ENCODE assay signal across 8 cellular contexts in the genomic region with DNA sequence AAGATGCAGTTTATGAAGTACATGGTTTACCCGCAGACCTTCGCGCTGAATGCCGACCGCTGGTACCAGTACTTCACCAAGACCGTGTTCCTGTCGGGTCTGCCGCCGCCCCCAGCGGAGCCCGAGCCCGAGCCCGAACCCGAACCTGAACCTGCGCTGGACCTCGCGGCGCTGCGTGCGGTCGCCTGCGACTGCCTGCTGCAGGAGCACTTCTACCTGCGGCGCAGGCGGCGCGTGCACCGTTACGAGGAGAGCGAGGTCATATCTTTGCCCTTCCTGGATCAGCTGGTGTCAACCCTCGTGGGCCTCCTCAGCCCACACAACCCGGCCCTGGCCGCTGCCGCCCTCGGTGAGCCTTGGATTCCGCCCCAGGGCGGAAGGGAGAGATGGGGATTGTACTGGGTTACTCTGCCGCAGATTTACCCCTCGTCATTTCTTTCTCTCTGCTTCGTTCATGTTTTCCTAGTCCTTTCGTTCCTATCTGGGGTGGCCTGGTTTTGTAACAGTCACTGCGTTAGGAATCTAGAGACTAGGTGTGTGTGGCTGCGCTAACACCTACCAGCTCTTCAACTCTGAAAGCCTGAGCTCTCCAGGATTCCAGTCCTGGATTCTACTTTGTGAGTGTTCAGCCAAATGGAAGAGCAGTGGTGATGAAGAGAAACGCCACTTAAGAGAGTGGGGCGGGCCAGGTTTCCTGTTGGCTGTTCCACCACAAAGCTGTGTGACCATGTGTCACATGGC. TPM values are rescaled to one million over a fixed set of nuclear protein-coding genes. Genes with fewer than 3 reads are reported as not detected.
DNase-seq lines count a peak whose midpoint lies in the region; ATAC-seq and TF ChIP-seq lines count a peak whose summit lies in the region.

No MANE protein-coding gene starts in this region.

- H3K4me3 ChIP-seq in coronary artery: peak overlapping the region; percentile 87
- peak overlapping the region; percentile 75 to 88 (median 87) for H3K4me3 ChIP-seq in liver (ENCODE audit: low read depth in 1 of 3, low read length in 3 of 3)

- ATAC-seq in HG02973 (IDR thresholded peaks at IDR 0.05; ENCODE audit: unreplicated experiment): peak; percentile 42
- ATAC-seq in activated CD4-positive, CD25-positive, alpha-beta regulatory T cell treated with anti-CD3 and anti-CD28 coated beads, Interleukin-2, amount 50 U/mL, for 24 hours: peak; percentile 17 to 27

- H3K4me1 ChIP-seq in liver (ENCODE audit: control insufficient read depth in 4 of 4, insufficient read depth in 4 of 4, low read length in 3 of 4): peaks cover 0 to 15% (median 10%) of the 10 kb centered on the region in 4 donors

- peak; percentile 11 for DNase-seq in activated T-cell treated with anti-CD3 and anti-CD28 coated beads for 1 hour (ENCODE audit: low read depth)
- no peak for DNase-seq in activated T-cell treated with anti-CD3 and anti-CD28 coated beads, Interleukin-2, amount 50 U/mL, for 1 hour
- peak; percentile 43 for DNase-seq in NCI-H2107 (lab: John Stamatoyannopoulos, UW)
- DNase-seq in coronary artery (ENCODE audit: low spot score): peak; percentile 72
- peak; percentile 36 to 43 for DNase-seq in stimulated activated CD4-positive, alpha-beta T cell treated with anti-CD3 and anti-CD28 coated beads, Interleukin-4, amount 100 ng/mL, for 4 hours

- H3K27me3 ChIP-seq in liver (ENCODE audit: control insufficient read depth in 4 of 4, insufficient read depth in 4 of 4, low read length in 3 of 4): no peaks in the 10 kb centered on the region

- no peaks in the 10 kb centered on the region for H3K9me3 ChIP-seq in liver (ENCODE audit: control insufficient read depth in 4 of 4, low read length in 3 of 4)

- H3K27ac ChIP-seq in coronary artery (peak overlapping the region; percentile 81 to 85), liver (ENCODE audit: low read depth in 1 of 2, low read length in 2 of 2) (peak overlapping the region; percentile 91)

- peak overlapping the region; percentile 74 to 92 for H3K9ac ChIP-seq in liver (ENCODE audit: low read depth in 1 of 2, low read length in 2 of 2)

- H3K36me3 ChIP-seq in liver (ENCODE audit: control insufficient read depth in 4 of 4, insufficient read depth in 3 of 4, low read depth in 1 of 4, low read length in 3 of 4): peaks cover 3 to 23% (median 16%) of the 10 kb centered on the region in 4 donors

- no peak for TF ChIP-seq RAD21 in liver (IDR thresholded peaks at IDR 0.05)

- TF ChIP-seq CTCF in coronary artery (IDR thresholded peaks at IDR 0.05) (no peak), liver (IDR thresholded peaks at IDR 0.05; ENCODE audit: low read depth, low read length, missing input control) (no peak)

- WGBS in liver: under 1% methylated on average over 45 of the region's 45 CpGs

TF ChIP-seq in liver, 16 proteins besides CTCF, POLR2A, EP300 and RAD21:
- TF ChIP-seq, protein P1, sequence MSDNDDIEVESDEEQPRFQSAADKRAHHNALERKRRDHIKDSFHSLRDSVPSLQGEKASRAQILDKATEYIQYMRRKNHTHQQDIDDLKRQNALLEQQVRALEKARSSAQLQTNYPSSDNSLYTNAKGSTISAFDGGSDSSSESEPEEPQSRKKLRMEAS (IDR thresholded peaks at IDR 0.05): no peak
- TF ChIP-seq, protein P2, sequence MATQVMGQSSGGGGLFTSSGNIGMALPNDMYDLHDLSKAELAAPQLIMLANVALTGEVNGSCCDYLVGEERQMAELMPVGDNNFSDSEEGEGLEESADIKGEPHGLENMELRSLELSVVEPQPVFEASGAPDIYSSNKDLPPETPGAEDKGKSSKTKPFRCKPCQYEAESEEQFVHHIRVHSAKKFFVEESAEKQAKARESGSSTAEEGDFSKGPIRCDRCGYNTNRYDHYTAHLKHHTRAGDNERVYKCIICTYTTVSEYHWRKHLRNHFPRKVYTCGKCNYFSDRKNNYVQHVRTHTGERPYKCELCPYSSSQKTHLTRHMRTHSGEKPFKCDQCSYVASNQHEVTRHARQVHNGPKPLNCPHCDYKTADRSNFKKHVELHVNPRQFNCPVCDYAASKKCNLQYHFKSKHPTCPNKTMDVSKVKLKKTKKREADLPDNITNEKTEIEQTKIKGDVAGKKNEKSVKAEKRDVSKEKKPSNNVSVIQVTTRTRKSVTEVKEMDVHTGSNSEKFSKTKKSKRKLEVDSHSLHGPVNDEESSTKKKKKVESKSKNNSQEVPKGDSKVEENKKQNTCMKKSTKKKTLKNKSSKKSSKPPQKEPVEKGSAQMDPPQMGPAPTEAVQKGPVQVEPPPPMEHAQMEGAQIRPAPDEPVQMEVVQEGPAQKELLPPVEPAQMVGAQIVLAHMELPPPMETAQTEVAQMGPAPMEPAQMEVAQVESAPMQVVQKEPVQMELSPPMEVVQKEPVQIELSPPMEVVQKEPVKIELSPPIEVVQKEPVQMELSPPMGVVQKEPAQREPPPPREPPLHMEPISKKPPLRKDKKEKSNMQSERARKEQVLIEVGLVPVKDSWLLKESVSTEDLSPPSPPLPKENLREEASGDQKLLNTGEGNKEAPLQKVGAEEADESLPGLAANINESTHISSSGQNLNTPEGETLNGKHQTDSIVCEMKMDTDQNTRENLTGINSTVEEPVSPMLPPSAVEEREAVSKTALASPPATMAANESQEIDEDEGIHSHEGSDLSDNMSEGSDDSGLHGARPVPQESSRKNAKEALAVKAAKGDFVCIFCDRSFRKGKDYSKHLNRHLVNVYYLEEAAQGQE (IDR thresholded peaks at IDR 0.05): peak; percentile 77

RNA-seq across cellular contexts. Expression of gene MRPS30, which starts 0.6 kb away (rescaled TPM):
- total RNA-seq in liver: 10 to 100 TPM; 43.5 to 44.7 TPM
- polyA plus RNA-seq in liver: 10 to 100 TPM; 20.7 to 25.1 TPM
